In the genomic region with DNA sequence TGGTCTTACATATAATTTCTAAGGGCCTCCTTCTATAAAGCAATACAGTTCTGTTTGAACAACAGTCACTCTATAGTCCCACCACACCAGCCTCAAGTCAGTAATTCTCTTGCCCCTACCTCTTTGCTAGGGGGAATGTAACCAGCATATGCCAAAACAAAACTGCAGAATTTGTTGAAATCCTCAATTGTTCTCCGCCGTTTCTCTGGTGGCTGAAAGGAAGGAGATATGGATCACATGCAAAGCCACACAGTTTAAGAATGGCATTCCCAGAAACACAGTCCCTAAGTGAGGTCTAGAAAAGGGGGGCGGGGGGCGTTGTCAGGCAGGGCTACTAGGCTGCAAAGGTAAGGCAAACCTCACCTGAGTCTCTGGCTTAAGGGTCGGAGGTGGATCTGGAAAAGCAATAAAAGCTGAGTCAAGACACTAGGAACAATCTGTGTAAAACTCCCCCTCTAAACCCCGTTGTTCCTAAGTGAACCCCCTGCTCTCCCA, we compare ENCODE assay signal across 8 cellular contexts. TPM values are rescaled to one million over a fixed set of nuclear protein-coding genes. Genes with fewer than 3 reads are reported as not detected.
DNase-seq lines count a peak whose midpoint lies in the region; ATAC-seq and TF ChIP-seq lines count a peak whose summit lies in the region.

No MANE protein-coding gene starts in this region.

- H3K36me3 ChIP-seq in cardiac muscle cell (peaks cover 6% of the 10 kb centered on the region), mesendoderm (ENCODE audit: control insufficient read depth, insufficient read depth, low read length) (peaks cover 17% of the 10 kb centered on the region), upper lobe of left lung (peaks cover 0 to 29% (median 23%) of the 10 kb centered on the region in 4 donors)

- TF ChIP-seq EP300 in upper lobe of left lung (IDR thresholded peaks at IDR 0.05) = no peak

- WGBS in mesendoderm (ENCODE audit: extremely low coverage, insufficient coverage, low lambda C conversion rate) = no CpG with 5 or more reads among the region's 6 CpGs
- WGBS in upper lobe of left lung, 2 donors = 23 to 28% methylated on average over 6 of the region's 6 CpGs

- H3K9me3 Mint-ChIP-seq in brain = peaks cover 0 to 3% (median 2%) of the 10 kb centered on the region in 5 experiments

- H3K9ac ChIP-seq in mesendoderm (ENCODE audit: low read length) = peak overlapping the region; percentile 83

- H2BK5ac ChIP-seq in mesendoderm (ENCODE audit: low read length) = no peak overlapping the region

- no peak overlapping the region for H4K5ac ChIP-seq in mesendoderm (ENCODE audit: low read length)

- peak overlapping the region; percentile 79 to 96 (median 95) for H3K4me3 Mint-ChIP-seq in brain

- peaks cover 57% of the 10 kb centered on the region for H3K79me2 ChIP-seq in mesendoderm (ENCODE audit: control insufficient read depth, insufficient read depth, low read length)

- H3K4me1 Mint-ChIP-seq in brain = peaks cover 77% of the 10 kb centered on the region

- H3K23ac ChIP-seq in mesendoderm (ENCODE audit: low read length) = no peak overlapping the region

- H3K9me3 ChIP-seq in cardiac muscle cell (ENCODE audit: low read depth) (no peaks in the 10 kb centered on the region), upper lobe of left lung (no peaks in the 10 kb centered on the region)

- no peak for ATAC-seq in left cardiac atrium
- ATAC-seq in upper lobe of left lung (ENCODE audit: low FRiP score in 2 of 2) = no peak
- ATAC-seq in left lobe of liver = no peak
- no peak for ATAC-seq in GM21367 (IDR thresholded peaks at IDR 0.05; ENCODE audit: unreplicated experiment)

- intact Hi-C loops in left cardiac atrium (cut with DNase I) = no loop called here

- no peak for TF ChIP-seq CTCF in cardiac muscle cell (IDR thresholded peaks at IDR 0.05; ENCODE audit: low read depth, low read length)
- no peak for TF ChIP-seq CTCF in brain (conservative IDR thresholded peaks at IDR 0.05)
- no peak for TF ChIP-seq CTCF in upper lobe of left lung (IDR thresholded peaks at IDR 0.05)

- peak overlapping the region; percentile 77 for H3K4me2 ChIP-seq in mesendoderm (ENCODE audit: low read length)

- peak overlapping the region; percentile 96 for H3K4me3 ChIP-seq in cardiac muscle cell
- peak overlapping the region; percentile 49 for H3K4me3 ChIP-seq in mesendoderm (ENCODE audit: low read length)
- H3K4me3 ChIP-seq in upper lobe of left lung = peak overlapping the region; percentile 80 to 99 (median 91)

- no peak for TF ChIP-seq POLR2A in upper lobe of left lung (IDR thresholded peaks at IDR 0.05)

- H3K4me1 ChIP-seq in cardiac muscle cell (ENCODE audit: low read depth) = peaks cover 24% of the 10 kb centered on the region
- H3K4me1 ChIP-seq in mesendoderm (ENCODE audit: control insufficient read depth, low read depth, low read length) = peaks cover 12% of the 10 kb centered on the region
- peaks cover 35 to 61% (median 50%) of the 10 kb centered on the region in 4 donors for H3K4me1 ChIP-seq in upper lobe of left lung

- H3K27ac ChIP-seq in cardiac muscle cell = peak overlapping the region; percentile 83
- peak overlapping the region; percentile 94 for H3K27ac ChIP-seq in mesendoderm (ENCODE audit: low read depth, low read length)
- peak overlapping the region; percentile 90 to 98 (median 97) for H3K27ac ChIP-seq in upper lobe of left lung

- no peak overlapping the region for H2BK120ac ChIP-seq in mesendoderm (ENCODE audit: low read depth, low read length)

- peaks cover 23% of the 10 kb centered on the region for H3K27me3 Mint-ChIP-seq in brain

- H2BK15ac ChIP-seq in mesendoderm (replicated peaks; ENCODE audit: low read depth) = no peak overlapping the region

- peaks cover 52% of the 10 kb centered on the region for H3K36me3 Mint-ChIP-seq in brain

- H3K27me3 ChIP-seq in cardiac muscle cell (no peaks in the 10 kb centered on the region), mesendoderm (ENCODE audit: insufficient read depth, low read length, poor library complexity) (no peaks in the 10 kb centered on the region), upper lobe of left lung (no peaks in the 10 kb centered on the region)

- no peak overlapping the region for H2AK5ac ChIP-seq in mesendoderm (ENCODE audit: low read length)

- H3K56ac ChIP-seq in mesendoderm (ENCODE audit: low read length) = peak overlapping the region; percentile 80

- DNase-seq in cardiac muscle cell (ENCODE audit: low read depth in 1 of 2, low spot score in 1 of 2) (no peak), left cardiac atrium (no peak), mesendoderm (no peak), upper lobe of left lung (no peak), C1 segment of cervical spinal cord (lab: John Stamatoyannopoulos, UW) (no peak), left lobe of liver (ENCODE audit: low spot score) (no peak)

- H3K79me1 ChIP-seq in mesendoderm (ENCODE audit: low read length) = peaks cover 19% of the 10 kb centered on the region

- peak overlapping the region; percentile 76 to 100 (median 85) for H3K27ac Mint-ChIP-seq in brain

- H3K18ac ChIP-seq in mesendoderm (ENCODE audit: low read length) = no peak overlapping the region

- H3K4ac ChIP-seq in mesendoderm (ENCODE audit: low read depth, low read length) = no peak overlapping the region

- no peak overlapping the region for H4K8ac ChIP-seq in mesendoderm (ENCODE audit: low read depth, low read length)

RNA-seq across cellular contexts. Expression of gene PHF23, which starts 1.9 kb away (rescaled TPM):
- total RNA-seq in cardiac muscle cell (53.5 and 57.7 TPM in 2 replicates), left cardiac atrium (10 to 100 TPM; 18.5 to 27.5 TPM), upper lobe of left lung (10 to 100 TPM; 25.4 to 54.5 (median 31.2) TPM), left lobe of liver (16.5 TPM)
- polyA plus RNA-seq in cardiac muscle cell (53.9 and 65.0 TPM in 2 replicates), brain (ENCODE audit: insufficient read depth, low read depth, low replicate concordance) (40.9 TPM)
- polyA plus RNA-seq in mesendoderm (2013, experiment 1 of 2) = 80.4 TPM
- 80.7 TPM for polyA plus RNA-seq in mesendoderm (2013, experiment 2 of 2)

RNA-seq across cellular contexts. Expression of gene DVL2, which starts 3.0 kb away (rescaled TPM):
- total RNA-seq in cardiac muscle cell (87.4 and 121 TPM in 2 replicates), left cardiac atrium (10 to 100 TPM; 22.5 to 23.8 TPM), upper lobe of left lung (10 to 100 TPM; 40.4 to 70.2 (median 42.4) TPM), left lobe of liver (10.0 TPM)
- polyA plus RNA-seq in cardiac muscle cell (79.2 and 80.3 TPM in 2 replicates), brain (ENCODE audit: insufficient read depth, low read depth, low replicate concordance) (49.5 TPM)
- polyA plus RNA-seq in mesendoderm (2013, experiment 1 of 2) = 25.9 TPM
- polyA plus RNA-seq in mesendoderm (2013, experiment 2 of 2) = 25.1 TPM

RNA-seq across cellular contexts. Expression of gene GABARAP, which starts 4.9 kb away (rescaled TPM):
- total RNA-seq in cardiac muscle cell = 517 and 760 TPM in 2 replicates
- 772 and 773 TPM in 2 replicates for polyA plus RNA-seq in cardiac muscle cell
- 100 to 1,000 TPM; 459 to 475 TPM for total RNA-seq in left cardiac atrium
- polyA plus RNA-seq in brain (ENCODE audit: insufficient read depth, low read depth, low replicate concordance) = 1,714 TPM
- 386 TPM for polyA plus RNA-seq in mesendoderm (2013, experiment 1 of 2)
- 384 TPM for polyA plus RNA-seq in mesendoderm (2013, experiment 2 of 2)
- 100 to 1,000 TPM; 381 to 631 (median 601) TPM for total RNA-seq in upper lobe of left lung
- total RNA-seq in left lobe of liver = 235 TPM

RNA-seq across cellular contexts. Expression of gene CTDNEP1, which starts 14.2 kb away (rescaled TPM):
- 76.0 and 78.3 TPM in 2 replicates for total RNA-seq in cardiac muscle cell
- 92.5 and 98.6 TPM in 2 replicates for polyA plus RNA-seq in cardiac muscle cell
- 100 to 1,000 TPM; 116 to 118 TPM for total RNA-seq in left cardiac atrium
- polyA plus RNA-seq in brain (ENCODE audit: insufficient read depth, low read depth, low replicate concordance) = 310 TPM
- polyA plus RNA-seq in mesendoderm (2013, experiment 1 of 2) = 93.7 TPM
- 91.5 TPM for polyA plus RNA-seq in mesendoderm (2013, experiment 2 of 2)
- total RNA-seq in upper lobe of left lung = 100 to 1,000 TPM in 2 of 6 donors, 10 to 100 TPM in 4; 62.9 to 139 (median 75.0) TPM
- total RNA-seq in left lobe of liver = 35.1 TPM

RNA-seq across cellular contexts. Expression of gene ELP5, which starts 14.7 kb away (rescaled TPM):
- total RNA-seq in cardiac muscle cell = 54.5 and 68.8 TPM in 2 replicates
- polyA plus RNA-seq in cardiac muscle cell = 62.3 and 82.9 TPM in 2 replicates
- 10 to 100 TPM; 68.3 to 93.8 TPM for total RNA-seq in left cardiac atrium
- 58.2 TPM for polyA plus RNA-seq in brain (ENCODE audit: insufficient read depth, low read depth, low replicate concordance)
- polyA plus RNA-seq in mesendoderm (2013, experiment 1 of 2) = 64.0 TPM
- polyA plus RNA-seq in mesendoderm (2013, experiment 2 of 2) = 62.8 TPM
- total RNA-seq in upper lobe of left lung = 10 to 100 TPM in 5 of 6 donors, 1 to 10 TPM in 1; 5.2 to 36.3 (median 21.0) TPM
- 27.5 TPM for total RNA-seq in left lobe of liver
